14 cellular contexts compared by ENCODE assay signal in the genomic region with DNA sequence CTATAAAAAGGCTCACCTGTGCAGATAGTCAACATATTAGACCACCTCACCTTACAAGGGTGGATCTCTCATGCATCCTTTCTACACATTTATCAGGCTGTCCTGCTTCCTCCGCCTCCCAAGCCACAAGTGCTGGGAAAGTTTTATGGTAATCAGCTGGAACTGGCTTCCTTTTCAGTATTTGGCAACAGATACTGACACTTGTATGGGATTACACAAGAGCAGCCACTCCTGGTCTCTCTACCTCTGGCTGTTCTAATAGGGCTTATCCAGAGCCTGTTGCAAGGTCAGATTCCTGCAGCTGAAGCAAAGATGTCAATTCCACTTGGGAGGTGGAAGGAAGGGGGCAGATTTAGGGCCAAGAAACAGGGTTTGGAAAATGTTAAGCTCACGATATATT. TPM values are rescaled to one million over a fixed set of nuclear protein-coding genes. Genes with fewer than 3 reads are reported as not detected.
DNase-seq lines count a peak whose midpoint lies in the region; ATAC-seq, FAIRE-seq and TF ChIP-seq lines count a peak whose summit lies in the region.
"Had no signal": no experiment of that assay in that cellular context is flagged by ENCODE, and none has a peak within 500 bp of the region (broad histone marks: within the 10 kb centered on the region; RNA-seq: fewer than 3 reads in every experiment).

No MANE protein-coding gene starts in this region.

- H3K9me3 ChIP-seq in body of pancreas, result no peaks in the 10 kb centered on the region
- no peaks in the 10 kb centered on the region for H3K9me3 ChIP-seq in HepG2 (ENCODE audit: low read length)

- no TSS peak for BruUV-seq in HepG2 (replicated peaks; lab: Mats Ljungman, UMichigan)

- no peak overlapping the region for H3K9ac ChIP-seq in HepG2 (ENCODE audit: insufficient read depth, low read depth, low read length)

- intact Hi-C loops in body of pancreas (cut with DNase I) (no loop called here), HepG2 (cut with micrococcal nuclease; ENCODE audit: unreplicated experiment) (loop anchor here (10.0 kb wide), 2 partner anchors 205 kb away; no protein-coding TSS in a partner anchor)

- H3K79me2 ChIP-seq in HepG2 (ENCODE audit: insufficient read depth, low read length), result no peaks in the 10 kb centered on the region

- FAIRE-seq in HepG2 (lab: Jason Lieb, UNC), result peak; percentile 40
- FAIRE-seq: D721Med, endometrium had no signal

- peaks cover 14% of the 10 kb centered on the region for H3K4me1 ChIP-seq in body of pancreas
- peaks cover 34% of the 10 kb centered on the region for H3K4me1 ChIP-seq in HepG2 (ENCODE audit: insufficient read depth, low read length)

- TF ChIP-seq CTCF in 22Rv1 (IDR thresholded peaks at IDR 0.05) (no peak), body of pancreas (IDR thresholded peaks at IDR 0.05) (no peak), HepG2 (CRISPR knock-in tag; IDR thresholded peaks at IDR 0.05) (no peak)

- TF ChIP-seq RAD21 in HepG2 (CRISPR knock-in tag; IDR thresholded peaks at IDR 0.05), result no peak

- DNase-seq in M059J (ENCODE audit: low read depth), result peak; percentile 32
- DNase-seq in body of pancreas, result peak; percentile 25 to 65 (median 46)
- DNase-seq in HepG2 (ENCODE audit: low spot score), result peak; percentile 46
- DNase-seq in COLO829 (ENCODE audit: low spot score), result no peak
- no peak for DNase-seq in NCI-H82 (lab: John Stamatoyannopoulos, UW)
- no peak for DNase-seq in activated CD8-positive, alpha-beta memory T cell treated with anti-CD3 and anti-CD28 coated beads, Interleukin-2, amount 50 U/mL, for 48 hours
- DNase-seq: head of caudate nucleus; stimulated activated CD8-positive, alpha-beta memory T cell treated with anti-CD3 and anti-CD28 coated beads, Interleukin-4, amount 100 ng/mL, for 48 hours; T-helper 17 cell; trophoblast cell had no signal

- no peak overlapping the region for H3K4me3 ChIP-seq in body of pancreas
- H3K4me3 ChIP-seq in HepG2 (replicated peaks in 1 of 3; ENCODE audit: insufficient read depth in 1 of 3, low read depth in 2 of 3, low read length in 3 of 3), result no peak overlapping the region

- no peaks in the 10 kb centered on the region for H4K20me1 ChIP-seq in HepG2 (ENCODE audit: insufficient read depth, low read length)

- peak overlapping the region; percentile 60 for H3K27ac ChIP-seq in 22Rv1
- H3K27ac ChIP-seq in body of pancreas, result peak overlapping the region in 1 of 4 donors; percentile 8
- H3K27ac ChIP-seq in HepG2 (ENCODE audit: extremely low read length, insufficient read depth, low read length), result no peak overlapping the region

- H3K4me2 ChIP-seq in HepG2 (ENCODE audit: low read depth, low read length), result no peak overlapping the region

- CTCF ChIA-PET in HepG2 (lab: Yijun Ruan, JAX; ENCODE audit: low intra/inter-chr PET ratio, low total read pairs), result no interaction called here

- H3K36me3 ChIP-seq in body of pancreas (replicated peaks in 1 of 2; ENCODE audit: insufficient read depth in 1 of 2, low read depth in 2 of 2) (no peaks in the 10 kb centered on the region), HepG2 (replicated peaks in 1 of 2; ENCODE audit: control insufficient read depth in 1 of 2, insufficient read depth in 2 of 2, low read length in 2 of 2) (no peaks in the 10 kb centered on the region)

- POLR2A ChIA-PET in HepG2 (lab: Yijun Ruan, JAX), result interaction anchor here (1.2 kb wide), 1 partner anchor 15 kb away, joined by 4 read pairs; no protein-coding TSS in a partner anchor

- 21 to 30% methylated on average over 2 of the region's 2 CpGs for WGBS in body of pancreas, 2 donors
- 90% methylated on average over 2 of the region's 2 CpGs for WGBS in HepG2 (ENCODE audit: low lambda C conversion rate)

- TF ChIP-seq EP300 in HepG2 (IDR thresholded peaks at IDR 0.05; ENCODE audit: low read depth in 2 of 2, low read length in 2 of 2), result no peak
- TF ChIP-seq EP300 in HepG2 (CRISPR knock-in tag; IDR thresholded peaks at IDR 0.05; ENCODE audit: borderline replicate concordance), result no peak

- TF ChIP-seq POLR2A in body of pancreas (IDR thresholded peaks at IDR 0.05) (no peak), HepG2 (IDR thresholded peaks at IDR 0.05; ENCODE audit: insufficient read depth in 1 of 2, low read depth in 2 of 2, low read length in 2 of 2) (no peak)

- in situ Hi-C loops in HepG2 (cut with HindIII; ENCODE audit: extremely low pct_ligation_motif_present, low pct_unique_long_range_greater_than_20kb), result no loop called here

- H2AFZ ChIP-seq in HepG2 (ENCODE audit: low read length), result no peak overlapping the region

- no peaks in the 10 kb centered on the region for H3K27me3 ChIP-seq in body of pancreas
- no peaks in the 10 kb centered on the region for H3K27me3 ChIP-seq in HepG2 (ENCODE audit: control insufficient read depth in 1 of 2, insufficient read depth in 2 of 2, low read length in 2 of 2)

- ATAC-seq in body of pancreas (peak; percentile 63), HepG2 (peak; percentile 19; the same call in 2 of the 3 replicates), HG03442 (IDR thresholded peaks at IDR 0.05; ENCODE audit: unreplicated experiment) (no peak)
- ATAC-seq: T-helper 17 cell had no signal

TF ChIP-seq in HepG2, 621 proteins besides CTCF, POLR2A, EP300 and RAD21:
- TF ChIP-seq CEBPG (CRISPR knock-in tag; IDR thresholded peaks at IDR 0.05), result peak; percentile 66
- TF ChIP-seq, protein P1, sequence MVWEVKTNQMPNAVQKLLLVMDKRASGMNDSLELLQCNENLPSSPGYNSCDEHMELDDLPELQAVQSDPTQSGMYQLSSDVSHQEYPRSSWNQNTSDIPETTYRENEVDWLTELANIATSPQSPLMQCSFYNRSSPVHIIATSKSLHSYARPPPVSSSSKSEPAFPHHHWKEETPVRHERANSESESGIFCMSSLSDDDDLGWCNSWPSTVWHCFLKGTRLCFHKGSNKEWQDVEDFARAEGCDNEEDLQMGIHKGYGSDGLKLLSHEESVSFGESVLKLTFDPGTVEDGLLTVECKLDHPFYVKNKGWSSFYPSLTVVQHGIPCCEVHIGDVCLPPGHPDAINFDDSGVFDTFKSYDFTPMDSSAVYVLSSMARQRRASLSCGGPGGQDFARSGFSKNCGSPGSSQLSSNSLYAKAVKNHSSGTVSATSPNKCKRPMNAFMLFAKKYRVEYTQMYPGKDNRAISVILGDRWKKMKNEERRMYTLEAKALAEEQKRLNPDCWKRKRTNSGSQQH (CRISPR knock-in tag; IDR thresholded peaks at IDR 0.05; ENCODE audit: low read depth), result no peak
- peak; percentile 87 for TF ChIP-seq CEBPB (IDR thresholded peaks at IDR 0.05; ENCODE audit: borderline replicate concordance, low read depth, low read length)

RNA-seq across cellular contexts. Expression of a gene that starts 0.5 kb away (rescaled TPM):
- total RNA-seq in M059J (2014; rRNA removed; shearing (Covaris generic)), result 0.22 TPM in 1 of 2 replicates, not detected in the other
- total RNA-seq in body of pancreas (1 to 10 TPM in 1 of 2 donors, under 1 TPM in 1; 0.66 to 2.6 TPM), HepG2 (2016; rRNA removed; fragmentation: Illumina TruSeq; extraction: Trizol) (6.4 and 7.6 TPM in 2 replicates)
- total RNA-seq in HepG2 (2016; cell fraction: cytosol; rRNA removed; fragmentation: Illumina TruSeq; extraction: Trizol; ENCODE audit: low read depth), result 3.5 and 3.6 TPM in 2 replicates
- total RNA-seq in HepG2 (2016; cell fraction: insoluble cytoplasmic fraction; rRNA removed; fragmentation: Illumina TruSeq; extraction: Trizol), result 5.4 and 8.3 TPM in 2 replicates
- total RNA-seq in HepG2 (2016; cell fraction: membrane; rRNA removed; fragmentation: Illumina TruSeq; extraction: Trizol), result 4.6 and 4.9 TPM in 2 replicates
- 9.4 and 10.7 TPM in 2 replicates for total RNA-seq in HepG2 (2016; cell fraction: nucleus; rRNA removed; fragmentation: Illumina TruSeq; extraction: Trizol)
- polyA plus RNA-seq in HepG2 (2011; rRNA removed), result 6.0 and 6.2 TPM in 2 replicates
- polyA plus RNA-seq in HepG2 (2011; cell fraction: cytosol; rRNA removed), result 3.5 and 3.6 TPM in 2 replicates
- polyA plus RNA-seq in HepG2 (2011; cell fraction: nucleus; rRNA removed), result 7.3 and 8.6 TPM in 2 replicates
- polyA plus RNA-seq in HepG2 (2012), result 3.0 and 3.6 TPM in 2 replicates
- polyA plus RNA-seq in HepG2 (2016; cell fraction: cytosol; fragmentation: Illumina TruSeq; extraction: Trizol; ENCODE audit: low read depth), result 0.34 and 0.76 TPM in 2 replicates
- polyA plus RNA-seq in HepG2 (2016; cell fraction: insoluble cytoplasmic fraction; fragmentation: Illumina TruSeq; extraction: Trizol; ENCODE audit: low read depth), result 3.1 TPM in 2 replicates
- 1.2 and 1.5 TPM in 2 replicates for polyA plus RNA-seq in HepG2 (2016; cell fraction: membrane; fragmentation: Illumina TruSeq; extraction: Trizol; ENCODE audit: low read depth)
- 9.6 and 10.3 TPM in 2 replicates for polyA plus RNA-seq in HepG2 (2016; cell fraction: nucleus; fragmentation: Illumina TruSeq; extraction: Trizol; ENCODE audit: insufficient read depth, low read depth)
- polyA minus RNA-seq in HepG2 (2011; rRNA and poly(A)+ RNA removed; ENCODE audit: low replicate concordance), result 3.0 and 11.6 TPM in 2 replicates
- polyA minus RNA-seq in HepG2 (2011; cell fraction: cytosol; rRNA and poly(A)+ RNA removed), result 3.7 and 5.0 TPM in 2 replicates
- 11.5 and 11.8 TPM in 2 replicates for polyA minus RNA-seq in HepG2 (2011; cell fraction: nucleus; rRNA and poly(A)+ RNA removed)

RNA-seq across cellular contexts. Expression of a gene that starts 4.9 kb away (rescaled TPM):
- 1.8 and 3.0 TPM in 2 replicates for total RNA-seq in M059J (2014; rRNA removed; shearing (Covaris generic))
- total RNA-seq in body of pancreas (1 to 10 TPM; 4.4 to 8.2 TPM), HepG2 (2016; rRNA removed; fragmentation: Illumina TruSeq; extraction: Trizol) (27.6 and 32.5 TPM in 2 replicates)
- total RNA-seq in HepG2 (2016; cell fraction: cytosol; rRNA removed; fragmentation: Illumina TruSeq; extraction: Trizol; ENCODE audit: low read depth), result 12.0 and 12.4 TPM in 2 replicates
- 26.7 and 32.6 TPM in 2 replicates for total RNA-seq in HepG2 (2016; cell fraction: insoluble cytoplasmic fraction; rRNA removed; fragmentation: Illumina TruSeq; extraction: Trizol)
- total RNA-seq in HepG2 (2016; cell fraction: membrane; rRNA removed; fragmentation: Illumina TruSeq; extraction: Trizol), result 12.3 and 14.1 TPM in 2 replicates
- total RNA-seq in HepG2 (2016; cell fraction: nucleus; rRNA removed; fragmentation: Illumina TruSeq; extraction: Trizol), result 25.2 and 33.4 TPM in 2 replicates
- 12.7 and 12.8 TPM in 2 replicates for polyA plus RNA-seq in HepG2 (2011; rRNA removed)
- polyA plus RNA-seq in HepG2 (2011; cell fraction: cytosol; rRNA removed), result 7.6 and 9.9 TPM in 2 replicates
- polyA plus RNA-seq in HepG2 (2011; cell fraction: nucleus; rRNA removed), result 8.3 and 9.4 TPM in 2 replicates
- polyA plus RNA-seq in HepG2 (2012), result 13.6 and 17.2 TPM in 2 replicates
- 1.6 and 1.9 TPM in 2 replicates for polyA plus RNA-seq in HepG2 (2016; cell fraction: cytosol; fragmentation: Illumina TruSeq; extraction: Trizol; ENCODE audit: low read depth)
- polyA plus RNA-seq in HepG2 (2016; cell fraction: insoluble cytoplasmic fraction; fragmentation: Illumina TruSeq; extraction: Trizol; ENCODE audit: low read depth), result 32.3 and 36.6 TPM in 2 replicates
- polyA plus RNA-seq in HepG2 (2016; cell fraction: membrane; fragmentation: Illumina TruSeq; extraction: Trizol; ENCODE audit: low read depth), result 5.4 and 6.1 TPM in 2 replicates
- polyA plus RNA-seq in HepG2 (2016; cell fraction: nucleus; fragmentation: Illumina TruSeq; extraction: Trizol; ENCODE audit: insufficient read depth, low read depth), result 41.8 and 43.5 TPM in 2 replicates
- polyA minus RNA-seq in HepG2 (2011; rRNA and poly(A)+ RNA removed; ENCODE audit: low replicate concordance), result 12.3 and 17.3 TPM in 2 replicates
- 18.7 and 20.1 TPM in 2 replicates for polyA minus RNA-seq in HepG2 (2011; cell fraction: cytosol; rRNA and poly(A)+ RNA removed)
- 11.3 and 17.3 TPM in 2 replicates for polyA minus RNA-seq in HepG2 (2011; cell fraction: nucleus; rRNA and poly(A)+ RNA removed)

Comparison
In these comparisons a context has a peak if more than half of its experiments do, and no peak if none do; other contexts are left out.
1. DNase-seq: peak in M059J (single experiment), body of pancreas (4 of 4) and HepG2 (single experiment); none in COLO829 (single experiment), NCI-H82 (single experiment) and activated CD8-positive, alpha-beta memory T cell treated with anti-CD3 and anti-CD28 coated beads, Interleukin-2, amount 50 U/mL, for 48 hours (single experiment).